In genomic region chr9:109138421-109138820, GRCh38 we compare ENCODE assay signal across 27 cellular contexts.
"Had no signal": no experiment of that assay in that cellular context is flagged by ENCODE, and none has a peak within 500 bp of the region (broad histone marks: within the 10 kb centered on the region; RNA-seq: fewer than 3 reads in every experiment).

No MANE protein-coding gene starts in this region.

- H3K9me3 ChIP-seq: stomach, suprapubic skin, testis, thoracic aorta, thyroid gland, tibial artery, tibial nerve, transverse colon, upper lobe of left lung, upper lobe of right lung, uterus, vagina had no signal

- DNase-seq: stimulated activated CD4-positive, alpha-beta T cell treated with anti-CD3 and anti-CD28 coated beads, Interleukin-2, amount 100 ng/mL, for 48 hours; stimulated activated CD4-positive, alpha-beta T cell treated with anti-CD3 and anti-CD28 coated beads, Interleukin-4, amount 100 ng/mL, for 1 hour; stimulated activated CD4-positive, alpha-beta T cell treated with anti-CD3 and anti-CD28 coated beads, Interleukin-4, amount 100 ng/mL, for 24 hours; stimulated activated CD4-positive, alpha-beta T cell treated with anti-CD3 and anti-CD28 coated beads, Interleukin-4, amount 100 ng/mL, for 4 hours; stimulated activated CD8-positive, alpha-beta memory T cell treated with anti-CD3 and anti-CD28 coated beads, Interleukin-4, amount 100 ng/mL, for 48 hours; stimulated activated naive B cell treated with anti-CD40 and anti-IgM and Interleukin-4, amounts not matched to agents 10 μg/mL and 1 μg/mL and 100 μg/mL, for 72 hours; stimulated activated naive CD4-positive, alpha-beta T cell; stimulated activated naive CD4-positive, alpha-beta T cell treated with Interleukin-2 at 50 U/mL for 16 hours; stimulated activated naive CD8-positive, alpha-beta T cell treated with anti-CD3 and anti-CD28 coated beads, Interleukin-15, amount 100 ng/mL, for 72 hours; stimulated activated naive CD8-positive, alpha-beta T cell treated with anti-CD3 and anti-CD28 coated beads, Interleukin-15, Interleukin-2, amounts not matched to agents 100 U/mL and 50 U/mL, for 24 hours; stomach; substantia nigra; testis; thyroid gland; tibial artery; transverse colon; trophoblast cell; upper lobe of left lung; upper lobe of right lung; uterus had no signal

- ATAC-seq: stimulated activated effector memory CD8-positive, alpha-beta T cell treated with anti-CD3 and anti-CD28 coated beads, Interleukin-12 subunit alpha, Interleukin-12 subunit beta, amount 100 ng/mL, for 72 hours; stimulated activated memory B cell treated with anti-CD40 and anti-IgM and Interleukin-4, amounts not matched to agents 10 μg/mL and 1 μg/mL and 100 μg/mL, for 72 hours; stimulated activated naive B cell treated with anti-CD40 and anti-IgM and Interleukin-4, amounts not matched to agents 10 μg/mL and 1 μg/mL and 100 μg/mL, for 72 hours; stimulated activated naive CD8-positive, alpha-beta T cell treated with anti-CD3 and anti-CD28 coated beads, Interleukin-15, amount 100 ng/mL, for 72 hours; stimulated activated naive CD8-positive, alpha-beta T cell treated with anti-CD3 and anti-CD28 coated beads, Interleukin-15, Interleukin-2, amounts not matched to agents 100 U/mL and 50 U/mL, for 24 hours; upper lobe of right lung had no signal

- H3K27ac ChIP-seq: stomach, suprapubic skin, testis, thoracic aorta, thyroid gland, tibial artery, tibial nerve, transverse colon, upper lobe of left lung, upper lobe of right lung, uterus, vagina had no signal

- H3K36me3 ChIP-seq: stomach, suprapubic skin, thoracic aorta, thyroid gland, tibial artery, tibial nerve, transverse colon, upper lobe of left lung, upper lobe of right lung, uterus, vagina had no signal

- H3K27me3 ChIP-seq: stomach, suprapubic skin, testis, thyroid gland, tibial artery, tibial nerve, transverse colon, upper lobe of left lung, upper lobe of right lung, uterus, vagina had no signal

- H3K4me1 ChIP-seq: stomach, suprapubic skin, testis, thyroid gland, tibial artery, tibial nerve, transverse colon, upper lobe of left lung, upper lobe of right lung, uterus, vagina had no signal

- FAIRE-seq: urothelium cell line had no signal

- H3K4me3 ChIP-seq: stomach, suprapubic skin, testis, thoracic aorta, thyroid gland, tibial artery, tibial nerve, transverse colon, upper lobe of left lung, upper lobe of right lung, uterus, vagina had no signal
